In genomic region chr5:177554474-177555111, GRCh38 we compare ENCODE assay signal across 8 cellular contexts. TPM values are rescaled to one million over a fixed set of nuclear protein-coding genes. Genes with fewer than 3 reads are reported as not detected.
A peak's percentile ranks its signal among the peaks of the same experiment; 100 is the strongest.
DNase-seq lines count a peak whose midpoint lies in the region; ATAC-seq and TF ChIP-seq lines count a peak whose summit lies in the region.

Gene FAM193B (minus strand): TSS chr5:177554563. CDS start chr5:177554458, 105 bp downstream.

- DNase-seq in DMS153 treated with DMSO at 0.1 percent for 48 hours (lab: John Stamatoyannopoulos, UW; ENCODE audit: unreplicated experiment) (peak; percentile 48), esophagus muscularis mucosa (ENCODE audit: extremely low spot score) (peak; percentile 98), myocyte (ENCODE audit: low read depth) (peak; percentile 91)
- peak; percentile 92 for DNase-seq in Jurkat, Clone E6-1 (ENCODE audit: low read depth, low spot score)
- peak; percentile 98 to 99 for DNase-seq in activated T-cell treated with anti-CD3 and anti-CD28 coated beads, Interleukin-2, amount 50 U/mL, for 48 hours
- DNase-seq in stimulated activated CD8-positive, alpha-beta memory T cell treated with anti-CD3 and anti-CD28 coated beads, Interleukin-7, amount 100 ng/mL, for 4 hours (ENCODE audit: low read depth in 2 of 2) = peak; percentile 89 to 92

- H3K27me3 ChIP-seq in esophagus muscularis mucosa = no peaks in the 10 kb centered on the region

- TF ChIP-seq CTCF in esophagus muscularis mucosa (IDR thresholded peaks at IDR 0.05) = peak in 1 of 3 experiments; percentile 46

- ATAC-seq in GM21576 (IDR thresholded peaks at IDR 0.05; ENCODE audit: unreplicated experiment) = peak; percentile 88

- no peak for TF ChIP-seq POLR2A in esophagus muscularis mucosa (IDR thresholded peaks at IDR 0.05; ENCODE audit: low read depth)

- peak within 1 kb of the TSS; percentile 86 to 90 (median 88) for H3K27ac ChIP-seq in esophagus muscularis mucosa (replicated peaks in 1 of 4)

- H3K9me3 ChIP-seq in esophagus muscularis mucosa = no peaks in the 10 kb centered on the region

- intact Hi-C loops in esophagus muscularis mucosa (cut with DNase I) = loop anchor here (5.0 kb wide), 2 partner anchors 37 to 38 kb away; partner anchors contain the start of genes DDX41 and TMED9

- no peak for TF ChIP-seq EP300 in esophagus muscularis mucosa (IDR thresholded peaks at IDR 0.05)

- 25% methylated on average over 14 of the region's 49 CpGs for WGBS in esophagus muscularis mucosa

- peaks cover 23 to 48% (median 39%) of the 10 kb centered on the region in 4 donors for H3K4me1 ChIP-seq in esophagus muscularis mucosa

- peak within 1 kb of the TSS; percentile 79 for H3K4me3 ChIP-seq in Jurkat, Clone E6-1 (ENCODE audit: low read length)
- H3K4me3 ChIP-seq in esophagus muscularis mucosa = peak within 1 kb of the TSS; percentile 97 to 99 (median 98)

- H3K36me3 ChIP-seq in esophagus muscularis mucosa = peaks cover 0 to 21% (median 9%) of the 10 kb centered on the region in 4 donors

TF ChIP-seq in PFSK-1, 5 proteins besides CTCF, POLR2A, EP300 and RAD21:
- TF ChIP-seq POLR2AphosphoS5 (IDR thresholded peaks at IDR 0.05; ENCODE audit: low read depth, low read length) = peak; percentile 40; the same call in 1 of the 2 replicates
- TF ChIP-seq SIN3A (IDR thresholded peaks at IDR 0.05; ENCODE audit: borderline replicate concordance, insufficient read depth, low read length) = peak; percentile 35; the same call in 1 of the 2 replicates
- no peak for TF ChIP-seq TAF1 (IDR thresholded peaks at IDR 0.05; ENCODE audit: borderline replicate concordance, insufficient read depth, low read length)
- peak; percentile 78 for TF ChIP-seq FOXP2 (optimal IDR thresholded peaks at IDR 0.05; ENCODE audit: borderline replicate concordance, extremely low read depth, extremely low read length, insufficient read depth)
- TF ChIP-seq, protein P1, sequence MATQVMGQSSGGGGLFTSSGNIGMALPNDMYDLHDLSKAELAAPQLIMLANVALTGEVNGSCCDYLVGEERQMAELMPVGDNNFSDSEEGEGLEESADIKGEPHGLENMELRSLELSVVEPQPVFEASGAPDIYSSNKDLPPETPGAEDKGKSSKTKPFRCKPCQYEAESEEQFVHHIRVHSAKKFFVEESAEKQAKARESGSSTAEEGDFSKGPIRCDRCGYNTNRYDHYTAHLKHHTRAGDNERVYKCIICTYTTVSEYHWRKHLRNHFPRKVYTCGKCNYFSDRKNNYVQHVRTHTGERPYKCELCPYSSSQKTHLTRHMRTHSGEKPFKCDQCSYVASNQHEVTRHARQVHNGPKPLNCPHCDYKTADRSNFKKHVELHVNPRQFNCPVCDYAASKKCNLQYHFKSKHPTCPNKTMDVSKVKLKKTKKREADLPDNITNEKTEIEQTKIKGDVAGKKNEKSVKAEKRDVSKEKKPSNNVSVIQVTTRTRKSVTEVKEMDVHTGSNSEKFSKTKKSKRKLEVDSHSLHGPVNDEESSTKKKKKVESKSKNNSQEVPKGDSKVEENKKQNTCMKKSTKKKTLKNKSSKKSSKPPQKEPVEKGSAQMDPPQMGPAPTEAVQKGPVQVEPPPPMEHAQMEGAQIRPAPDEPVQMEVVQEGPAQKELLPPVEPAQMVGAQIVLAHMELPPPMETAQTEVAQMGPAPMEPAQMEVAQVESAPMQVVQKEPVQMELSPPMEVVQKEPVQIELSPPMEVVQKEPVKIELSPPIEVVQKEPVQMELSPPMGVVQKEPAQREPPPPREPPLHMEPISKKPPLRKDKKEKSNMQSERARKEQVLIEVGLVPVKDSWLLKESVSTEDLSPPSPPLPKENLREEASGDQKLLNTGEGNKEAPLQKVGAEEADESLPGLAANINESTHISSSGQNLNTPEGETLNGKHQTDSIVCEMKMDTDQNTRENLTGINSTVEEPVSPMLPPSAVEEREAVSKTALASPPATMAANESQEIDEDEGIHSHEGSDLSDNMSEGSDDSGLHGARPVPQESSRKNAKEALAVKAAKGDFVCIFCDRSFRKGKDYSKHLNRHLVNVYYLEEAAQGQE (IDR thresholded peaks at IDR 0.05; ENCODE audit: insufficient read depth in 1 of 2, low read depth in 2 of 2, low read length in 2 of 2) = no peak

RNA-seq across cellular contexts. Expression of gene FAM193B, which starts in this region (rescaled TPM):
- 89.2 TPM for polyA plus RNA-seq in Jurkat, Clone E6-1 (2012; ENCODE audit: insufficient read depth, insufficient read length)
- polyA plus RNA-seq in PFSK-1 (2012; ENCODE audit: insufficient read length, low read depth) = 69.2 TPM
- total RNA-seq in esophagus muscularis mucosa (10 to 100 TPM; 24.4 to 65.6 (median 50.7) TPM), myocyte (33.5 and 42.0 TPM in 2 replicates)
- polyA plus RNA-seq in myocyte (2012) = 70.4 TPM

Comparison
In these comparisons a context has a peak if more than half of its experiments do, and no peak if none do; other contexts are left out.
1. Peak in every context shown above with its lines: DNase-seq, ATAC-seq, H3K4me3 ChIP-seq and H3K27ac ChIP-seq.
2. DNase-seq: peak in every context shown above with its lines; median percentile 98 in activated T-cell treated with anti-CD3 and anti-CD28 coated beads, Interleukin-2, amount 50 U/mL, for 48 hours; 98 in esophagus muscularis mucosa; 92 in Jurkat, Clone E6-1; 91 in myocyte; 90 in stimulated activated CD8-positive, alpha-beta memory T cell treated with anti-CD3 and anti-CD28 coated beads, Interleukin-7, amount 100 ng/mL, for 4 hours; 48 in DMS153 treated with DMSO at 0.1 percent for 48 hours.